Comparison of ENCODE assay signal across 1 cellular context in genomic region chr7:74480861-74481417, GRCh38.
TF ChIP-seq lines count a peak whose summit lies in the region.

No MANE protein-coding gene starts in this region.

TF ChIP-seq in A549, 52 proteins besides CTCF, POLR2A, EP300 and RAD21 (continued from another document):
- TF ChIP-seq USF2 (IDR thresholded peaks at IDR 0.05) (no peak), JUN (IDR thresholded peaks at IDR 0.05) (peak in 1 of 2 experiments; percentile 69; a peak in 2 of 5 replicates), CBX8 (IDR thresholded peaks at IDR 0.05) (no peak), ESRRA (IDR thresholded peaks at IDR 0.05; ENCODE audit: borderline replicate concordance, low read length) (no peak), ZSCAN20 (CRISPR knock-in tag; IDR thresholded peaks at IDR 0.05) (no peak; the same call in 1 of the 2 replicates), BCL3 (IDR thresholded peaks at IDR 0.05) (0 out of 3 replicates have a peak, but pooled peaks have one; percentile 24), MAX (IDR thresholded peaks at IDR 0.05) (peak; percentile 67), TP53 (CRISPR knock-in tag; IDR thresholded peaks at IDR 0.05) (no peak), KDM1A (IDR thresholded peaks at IDR 0.05; ENCODE audit: low read depth) (no peak), JUNB (IDR thresholded peaks at IDR 0.05) (no peak), GATA3 (IDR thresholded peaks at IDR 0.05; ENCODE audit: borderline replicate concordance) (peak; percentile 54; the same call in 1 of the 2 replicates), RARB (CRISPR knock-in tag; IDR thresholded peaks at IDR 0.05) (peak; percentile 66; the same call in 1 of the 2 replicates), HEYL (CRISPR knock-in tag; IDR thresholded peaks at IDR 0.05) (no peak), ELK1 (IDR thresholded peaks at IDR 0.05; ENCODE audit: low read depth, low read length) (no peak), HMGXB4 (CRISPR knock-in tag; IDR thresholded peaks at IDR 0.05; ENCODE audit: borderline replicate concordance) (no peak), ZFP36 (IDR thresholded peaks at IDR 0.05; ENCODE audit: borderline replicate concordance, partially characterized antibody) (no peak), KDM5A (IDR thresholded peaks at IDR 0.05) (no peak), PHF8 (IDR thresholded peaks at IDR 0.05; ENCODE audit: borderline replicate concordance, low read depth) (no peak), E2F6 (IDR thresholded peaks at IDR 0.05; ENCODE audit: borderline replicate concordance, low read depth) (no peak), ZNF302 (CRISPR knock-in tag; IDR thresholded peaks at IDR 0.05) (no peak), RNF2 (IDR thresholded peaks at IDR 0.05; ENCODE audit: borderline replicate concordance, low read depth) (no peak), HES2 (IDR thresholded peaks at IDR 0.05) (0 out of 2 replicates have a peak, but pooled peaks have one; percentile 27), TFCP2L1 (CRISPR knock-in tag; IDR thresholded peaks at IDR 0.05) (no peak), SREBF2 (IDR thresholded peaks at IDR 0.05) (no peak), CHD2 (IDR thresholded peaks at IDR 0.05; ENCODE audit: low read length, partially characterized antibody) (no peak), CHD4 (IDR thresholded peaks at IDR 0.05; ENCODE audit: borderline replicate concordance) (no peak), HOXA7 (CRISPR knock-in tag; IDR thresholded peaks at IDR 0.05) (no peak), BHLHE40 (IDR thresholded peaks at IDR 0.05; ENCODE audit: low read depth, low read length) (0 out of 2 replicates have a peak, but pooled peaks have one; percentile 30), MAFK (IDR thresholded peaks at IDR 0.05; ENCODE audit: partially characterized antibody) (no peak), RFX5 (IDR thresholded peaks at IDR 0.05) (no peak), SMC3 (IDR thresholded peaks at IDR 0.05) (no peak), PBX3 (IDR thresholded peaks at IDR 0.05) (no peak), NFE2L2 (conservative IDR thresholded peaks at IDR 0.05; ENCODE audit: low read length) (no peak), MYC (IDR thresholded peaks at IDR 0.05; ENCODE audit: borderline replicate concordance, low read length) (no peak), FOSB (CRISPR knock-in tag; IDR thresholded peaks at IDR 0.05) (no peak), NR3C1 (IDR thresholded peaks at IDR 0.05) (no peak), ZC3H11A (IDR thresholded peaks at IDR 0.05) (no peak)
